ENCODE assay signal across 8 cellular contexts in genomic region chr2:218659258-218659987, GRCh38. TPM values are rescaled to one million over a fixed set of nuclear protein-coding genes. Genes with fewer than 3 reads are reported as not detected.
DNase-seq lines count a peak whose midpoint lies in the region; ATAC-seq lines count a peak whose summit lies in the region.

A gene with protein sequence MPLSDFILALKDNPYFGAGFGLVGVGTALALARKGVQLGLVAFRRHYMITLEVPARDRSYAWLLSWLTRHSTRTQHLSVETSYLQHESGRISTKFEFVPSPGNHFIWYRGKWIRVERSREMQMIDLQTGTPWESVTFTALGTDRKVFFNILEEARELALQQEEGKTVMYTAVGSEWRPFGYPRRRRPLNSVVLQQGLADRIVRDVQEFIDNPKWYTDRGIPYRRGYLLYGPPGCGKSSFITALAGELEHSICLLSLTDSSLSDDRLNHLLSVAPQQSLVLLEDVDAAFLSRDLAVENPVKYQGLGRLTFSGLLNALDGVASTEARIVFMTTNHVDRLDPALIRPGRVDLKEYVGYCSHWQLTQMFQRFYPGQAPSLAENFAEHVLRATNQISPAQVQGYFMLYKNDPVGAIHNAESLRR (plus strand): TSS chr2:218659683. CDS start chr2:218660988, 1,305 bp downstream.
Gene ZNF142 (minus strand): TSS chr2:218659623. CDS start chr2:218656429, 3,194 bp downstream.

- CTCF ChIA-PET in CD8-positive, alpha-beta memory T cell (lab: Charles Lee): interaction anchor here (0.7 to 4.8 kb wide), 13 partner anchors 11 to 303 kb away, joined by 3 to 40 read pairs (median 4); partner anchors contain the start of genes CATIP, RNF25, STK36 and WNT10A

- H3K27ac ChIP-seq in CD8-positive, alpha-beta memory T cell (ENCODE audit: low read depth, low read length): peak within 1 kb of the TSS; percentile 80
- peak within 1 kb of the TSS; percentile 70 for H3K27ac ChIP-seq in effector memory CD4-positive, alpha-beta T cell (ENCODE audit: insufficient read depth, low read length, poor library complexity, severe bottlenecking)

- H3K27me3 Mint-ChIP-seq in CD8-positive, alpha-beta memory T cell: no peaks in the 10 kb centered on the region

- POLR2A ChIA-PET in CD8-positive, alpha-beta memory T cell (lab: Charles Lee): interaction anchor here (0.6 to 3.5 kb wide), 9 partner anchors 11 to 547 kb away, joined by 3 to 39 read pairs (median 4); partner anchors contain the start of genes AAMP, PNKD, RNF25 and STK36

- H3K9me3 ChIP-seq in CD8-positive, alpha-beta memory T cell (ENCODE audit: low read length): no peaks in the 10 kb centered on the region
- no peaks in the 10 kb centered on the region for H3K9me3 ChIP-seq in effector memory CD4-positive, alpha-beta T cell (ENCODE audit: control insufficient read depth, low read length)

- no peaks in the 10 kb centered on the region for H3K9me3 Mint-ChIP-seq in CD8-positive, alpha-beta memory T cell

- peak; percentile 79 to 93 (median 88) for DNase-seq in CD8-positive, alpha-beta memory T cell
- peak; percentile 95 for DNase-seq in HT-29 (ENCODE audit: low spot score)
- DNase-seq in NK-92 treated with Interleukin-12 subunit alpha and Interleukin-12 subunit beta, amount 100 ng/mL, for 24 hours (lab: John Stamatoyannopoulos, UW): peak; percentile 94
- peak; percentile 81 to 86 for DNase-seq in activated CD8-positive, alpha-beta memory T cell treated with anti-CD3 and anti-CD28 coated beads for 1 hour (ENCODE audit: extremely low read depth in 1 of 2, low read depth in 1 of 2)
- DNase-seq in effector memory CD4-positive, alpha-beta T cell: peak; percentile 79 to 85 (median 80)
- peak; percentile 85 to 89 for DNase-seq in lung microvascular endothelial cell (ENCODE audit: low read depth in 2 of 2)
- DNase-seq in stimulated activated CD4-positive, alpha-beta T cell treated with anti-CD3 and anti-CD28 coated beads, TNF-alpha, amount 100 ng/mL, for 4 hours (ENCODE audit: low read depth in 3 of 3): peak; percentile 89 to 94 (median 90)

- peak within 1 kb of the TSS; percentile 88 for H3K4me3 ChIP-seq in CD8-positive, alpha-beta memory T cell (ENCODE audit: low read length)
- H3K4me3 ChIP-seq in effector memory CD4-positive, alpha-beta T cell (ENCODE audit: insufficient read depth, low read depth, low read length, poor library complexity, severe bottlenecking): peak within 1 kb of the TSS; percentile 82

- H3K36me3 Mint-ChIP-seq in CD8-positive, alpha-beta memory T cell: peaks cover 0 to 70% (median 19%) of the 10 kb centered on the region in 3 donors

- H3K4me3 Mint-ChIP-seq in CD8-positive, alpha-beta memory T cell: peak within 1 kb of the TSS; percentile 90 to 98 (median 94)

- peaks cover 26% of the 10 kb centered on the region for H3K36me3 ChIP-seq in CD8-positive, alpha-beta memory T cell (ENCODE audit: insufficient read depth, low read length)
- H3K36me3 ChIP-seq in effector memory CD4-positive, alpha-beta T cell (ENCODE audit: control insufficient read depth, insufficient read depth, low read length): peaks cover 44% of the 10 kb centered on the region

- ATAC-seq in GM19468 (IDR thresholded peaks at IDR 0.05; ENCODE audit: extremely low read depth, unreplicated experiment): peak; percentile 48

- peak within 1 kb of the TSS; percentile 61 to 98 (median 94) for H3K27ac Mint-ChIP-seq in CD8-positive, alpha-beta memory T cell

- H3K4me1 Mint-ChIP-seq in CD8-positive, alpha-beta memory T cell: peaks cover 26 to 44% (median 43%) of the 10 kb centered on the region in 3 donors

- no peaks in the 10 kb centered on the region for H3K27me3 ChIP-seq in CD8-positive, alpha-beta memory T cell (ENCODE audit: insufficient read depth, low read length, poor library complexity, severe bottlenecking)
- no peaks in the 10 kb centered on the region for H3K27me3 ChIP-seq in effector memory CD4-positive, alpha-beta T cell (replicated peaks; ENCODE audit: control insufficient read depth, insufficient read depth, low read length, poor library complexity, severe bottlenecking)

- H3K4me1 ChIP-seq in CD8-positive, alpha-beta memory T cell (ENCODE audit: insufficient read depth, low read length): peaks cover 19% of the 10 kb centered on the region
- H3K4me1 ChIP-seq in effector memory CD4-positive, alpha-beta T cell (ENCODE audit: control insufficient read depth, insufficient read depth, low read length, poor library complexity, severe bottlenecking): peaks cover 8% of the 10 kb centered on the region

RNA-seq across cellular contexts. Expression of the first gene that starts in this region (rescaled TPM):
- total RNA-seq in CD8-positive, alpha-beta memory T cell: 10 to 100 TPM; 91.7 to 93.9 TPM
- polyA plus RNA-seq in CD8-positive, alpha-beta memory T cell: 10.1 TPM
- 54.2 and 60.4 TPM in 2 replicates for total RNA-seq in HT-29 (2014; rRNA removed; shearing (Covaris generic))
- total RNA-seq in lung microvascular endothelial cell: 19.2 and 24.4 TPM in 2 replicates

RNA-seq across cellular contexts. Expression of gene ZNF142, which starts in this region (rescaled TPM):
- 10 to 100 TPM; 60.4 to 64.0 TPM for total RNA-seq in CD8-positive, alpha-beta memory T cell
- 19.7 TPM for polyA plus RNA-seq in CD8-positive, alpha-beta memory T cell
- 22.9 and 24.3 TPM in 2 replicates for total RNA-seq in HT-29 (2014; rRNA removed; shearing (Covaris generic))
- 3.3 and 6.2 TPM in 2 replicates for total RNA-seq in lung microvascular endothelial cell

Comparison
In these comparisons a context has a peak if more than half of its experiments do, and no peak if none do; other contexts are left out.
1. Peak in every context shown above with its lines: DNase-seq, ATAC-seq, H3K4me3 ChIP-seq and H3K27ac ChIP-seq.